ENCODE assay signal across 9 cellular contexts in the genomic region with DNA sequence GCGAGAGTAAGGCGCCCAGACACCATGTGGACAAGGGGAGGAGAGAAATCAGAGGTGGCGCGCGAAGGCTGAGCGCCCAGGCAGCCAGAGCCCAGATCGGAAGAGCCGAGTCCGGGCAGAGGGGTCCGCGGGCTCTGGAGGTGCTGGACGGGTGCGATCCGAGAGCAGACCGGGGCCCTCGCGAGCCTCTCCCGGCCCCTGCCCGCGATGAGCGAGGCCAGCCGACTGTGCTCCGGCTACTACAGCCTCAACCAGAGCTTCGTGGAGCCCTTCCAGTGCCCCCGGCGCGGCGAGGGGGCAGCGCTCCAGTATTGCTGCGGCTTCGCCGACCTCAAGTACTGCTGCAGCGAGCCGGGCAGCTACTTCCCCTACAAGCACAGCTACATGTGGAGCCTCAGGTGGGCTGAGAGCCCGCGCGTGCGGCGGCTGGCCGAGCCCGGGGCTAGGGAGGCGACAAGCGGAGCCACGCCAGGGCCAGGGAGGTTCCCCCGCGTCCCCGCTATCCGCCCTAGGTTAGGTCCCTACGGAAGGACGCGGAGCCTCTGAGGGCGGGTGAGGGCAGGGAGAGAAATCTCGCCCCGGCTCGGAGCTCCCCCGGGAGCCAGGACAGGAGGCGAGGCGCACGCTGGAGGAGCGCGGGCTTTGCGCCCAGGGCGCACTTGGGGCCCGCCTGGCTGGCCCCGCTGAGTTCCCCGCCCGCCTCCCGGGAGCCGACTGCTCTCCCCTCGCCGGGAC. TPM values are rescaled to one million over a fixed set of nuclear protein-coding genes. Genes with fewer than 3 reads are reported as not detected.
DNase-seq lines count a peak whose midpoint lies in the region; ATAC-seq and TF ChIP-seq lines count a peak whose summit lies in the region.
"Had no signal": no experiment of that assay in that cellular context is flagged by ENCODE, and none has a peak within 500 bp of the region (broad histone marks: within the 10 kb centered on the region; RNA-seq: fewer than 3 reads in every experiment).

Gene SHISAL2B (plus strand): TSS at position 87 of the 735 bp plus-strand sequence. CDS start 121 bp downstream, at position 208.

- no peaks in the 10 kb centered on the region for H3K36me3 Mint-ChIP-seq in activated naive CD4-positive, alpha-beta T cell treated with anti-CD3 and anti-CD28 coated beads for 36 hours (ENCODE audit: low read depth)
- no peaks in the 10 kb centered on the region for H3K36me3 Mint-ChIP-seq in endothelial cell (ENCODE audit: low read depth, unreplicated experiment)
- H3K36me3 Mint-ChIP-seq in neural progenitor cell = no peaks in the 10 kb centered on the region
- no peaks in the 10 kb centered on the region for H3K36me3 Mint-ChIP-seq in activated CD4-positive, alpha-beta memory T cell treated with anti-CD3 and anti-CD28 coated beads for 36 hours

- H4K20me1 ChIP-seq in neural progenitor cell (ENCODE audit: low read depth) = no peaks in the 10 kb centered on the region
- no peaks in the 10 kb centered on the region for H4K20me1 ChIP-seq in Karpas-422 (ENCODE audit: insufficient read depth, low read depth, low read length)

- H3K9ac ChIP-seq in NT2/D1 (ENCODE audit: insufficient read length, low read depth) (peak within 1 kb of the TSS; percentile 83), neural progenitor cell (peak within 1 kb of the TSS; percentile 21), Karpas-422 (ENCODE audit: low read length) (no peak within 1 kb of the TSS)

- CTCF ChIA-PET in activated naive CD4-positive, alpha-beta T cell treated with anti-CD3 and anti-CD28 coated beads for 36 hours (lab: Charles Lee) = no interaction called here
- CTCF ChIA-PET in activated CD4-positive, alpha-beta memory T cell treated with anti-CD3 and anti-CD28 coated beads for 36 hours (lab: Charles Lee) = interaction anchor here (0.7 kb wide), 1 partner anchor 88 kb away, joined by 3 read pairs; no protein-coding TSS in a partner anchor

- intact Hi-C loops in activated naive CD4-positive, alpha-beta T cell treated with anti-CD3 and anti-CD28 coated beads for 36 hours (cut with micrococcal nuclease) = loop anchor here (1.0 kb wide), 1 partner anchor 78 kb away; the partner anchor contains the start of genes CWC27 and SREK1IP1
- intact Hi-C loops in activated CD4-positive, alpha-beta memory T cell treated with anti-CD3 and anti-CD28 coated beads for 36 hours (cut with micrococcal nuclease) = no loop called here

- H3K9me2 ChIP-seq in Karpas-422 (replicated peaks; ENCODE audit: insufficient read depth, low read length) = no peaks in the 10 kb centered on the region

- peaks cover 6% of the 10 kb centered on the region for H3K4me1 Mint-ChIP-seq in activated naive CD4-positive, alpha-beta T cell treated with anti-CD3 and anti-CD28 coated beads for 36 hours (ENCODE audit: low read depth)
- peaks cover 16% of the 10 kb centered on the region for H3K4me1 Mint-ChIP-seq in endothelial cell (ENCODE audit: unreplicated experiment)
- H3K4me1 Mint-ChIP-seq in neural progenitor cell = peaks cover 15% of the 10 kb centered on the region
- H3K4me1 Mint-ChIP-seq in activated CD4-positive, alpha-beta memory T cell treated with anti-CD3 and anti-CD28 coated beads for 36 hours (ENCODE audit: low read depth) = peaks cover 10% of the 10 kb centered on the region

- H3K4me3 Mint-ChIP-seq in activated naive CD4-positive, alpha-beta T cell treated with anti-CD3 and anti-CD28 coated beads for 36 hours = peak within 1 kb of the TSS; percentile 27
- H3K4me3 Mint-ChIP-seq in endothelial cell (ENCODE audit: unreplicated experiment) (peak within 1 kb of the TSS; percentile 89), neural progenitor cell (peak within 1 kb of the TSS; percentile 88)
- H3K4me3 Mint-ChIP-seq in activated CD4-positive, alpha-beta memory T cell treated with anti-CD3 and anti-CD28 coated beads for 36 hours = no peak within 1 kb of the TSS

- H3K4me2 ChIP-seq in neural progenitor cell (peak within 1 kb of the TSS; percentile 97), Karpas-422 (ENCODE audit: low read depth, low read length, poor library complexity, severe bottlenecking) (no peak within 1 kb of the TSS)

- H3K4me1 ChIP-seq in NT2/D1 (ENCODE audit: insufficient read depth, insufficient read length) = no peaks in the 10 kb centered on the region
- H3K4me1 ChIP-seq in neural progenitor cell = peaks cover 28% of the 10 kb centered on the region
- H3K4me1 ChIP-seq in Karpas-422 (ENCODE audit: low read length) = no peaks in the 10 kb centered on the region

- H2AFZ ChIP-seq in neural progenitor cell (replicated peaks) (peak within 1 kb of the TSS; percentile 95), Karpas-422 (ENCODE audit: low read length) (no peak within 1 kb of the TSS)

- no peaks in the 10 kb centered on the region for H3K79me2 ChIP-seq in neural progenitor cell (ENCODE audit: low read depth)
- no peaks in the 10 kb centered on the region for H3K79me2 ChIP-seq in Karpas-422 (ENCODE audit: low read length)

- H3K4me3 ChIP-seq in NT2/D1 (ENCODE audit: insufficient read length, low read depth) = peak within 1 kb of the TSS; percentile 53
- peak within 1 kb of the TSS; percentile 68 for H3K4me3 ChIP-seq in neural progenitor cell
- H3K4me3 ChIP-seq in Karpas-422 (ENCODE audit: low read length) = no peak within 1 kb of the TSS

- ATAC-seq in GM18519 (IDR thresholded peaks at IDR 0.05; ENCODE audit: low FRiP score, unreplicated experiment) = no peak

- H3K36me3 ChIP-seq in NT2/D1 (ENCODE audit: insufficient read depth, insufficient read length, low read length) (no peaks in the 10 kb centered on the region), neural progenitor cell (peaks cover under 1% of the 10 kb centered on the region), Karpas-422 (ENCODE audit: insufficient read depth, low read length) (no peaks in the 10 kb centered on the region)

- H3K9me3 Mint-ChIP-seq in activated naive CD4-positive, alpha-beta T cell treated with anti-CD3 and anti-CD28 coated beads for 36 hours = no peaks in the 10 kb centered on the region
- H3K9me3 Mint-ChIP-seq in endothelial cell (ENCODE audit: unreplicated experiment) (no peaks in the 10 kb centered on the region), neural progenitor cell (peaks cover 4% of the 10 kb centered on the region)
- peaks cover 3% of the 10 kb centered on the region for H3K9me3 Mint-ChIP-seq in activated CD4-positive, alpha-beta memory T cell treated with anti-CD3 and anti-CD28 coated beads for 36 hours

- TF ChIP-seq CTCF in endothelial cell (IDR thresholded peaks at IDR 0.05; ENCODE audit: unreplicated experiment) (no peak), neural progenitor cell (IDR thresholded peaks at IDR 0.05) (no peak)

- H3K27ac ChIP-seq in neural progenitor cell (no peak within 1 kb of the TSS), Karpas-422 (ENCODE audit: low read length) (no peak within 1 kb of the TSS)

- peaks cover 23% of the 10 kb centered on the region for H3F3A ChIP-seq in neural progenitor cell (ENCODE audit: low read depth)

- H3K27me3 Mint-ChIP-seq in activated naive CD4-positive, alpha-beta T cell treated with anti-CD3 and anti-CD28 coated beads for 36 hours (ENCODE audit: low read depth) = peaks cover 24% of the 10 kb centered on the region
- H3K27me3 Mint-ChIP-seq in endothelial cell (ENCODE audit: unreplicated experiment) (peaks cover 6% of the 10 kb centered on the region), neural progenitor cell (ENCODE audit: insufficient read depth, low read depth) (peaks cover 14% of the 10 kb centered on the region)
- peaks cover 32% of the 10 kb centered on the region for H3K27me3 Mint-ChIP-seq in activated CD4-positive, alpha-beta memory T cell treated with anti-CD3 and anti-CD28 coated beads for 36 hours

- H3K9me3 ChIP-seq in NT2/D1 (ENCODE audit: insufficient read depth, low read length) (no peaks in the 10 kb centered on the region; the same call in 1 of the 2 replicates), neural progenitor cell (ENCODE audit: low read depth) (peaks cover under 1% of the 10 kb centered on the region), Karpas-422 (ENCODE audit: low read length) (no peaks in the 10 kb centered on the region)

- POLR2A ChIA-PET in activated CD4-positive, alpha-beta memory T cell treated with anti-CD3 and anti-CD28 coated beads for 36 hours (lab: Charles Lee) = no interaction called here

- no peak within 1 kb of the TSS for H3K27ac Mint-ChIP-seq in activated naive CD4-positive, alpha-beta T cell treated with anti-CD3 and anti-CD28 coated beads for 36 hours
- H3K27ac Mint-ChIP-seq in endothelial cell (ENCODE audit: unreplicated experiment) (no peak within 1 kb of the TSS), neural progenitor cell (no peak within 1 kb of the TSS)
- H3K27ac Mint-ChIP-seq in activated CD4-positive, alpha-beta memory T cell treated with anti-CD3 and anti-CD28 coated beads for 36 hours = no peak within 1 kb of the TSS

- DNase-seq in activated naive CD4-positive, alpha-beta T cell treated with anti-CD3 and anti-CD28 coated beads for 36 hours = no peak
- no peak for DNase-seq in activated naive CD4-positive, alpha-beta T cell (lab: John Stamatoyannopoulos, UW)
- DNase-seq in NT2/D1 (ENCODE audit: low read depth, low spot score) (no peak), endothelial cell (ENCODE audit: low spot score) (peak; percentile 50), neural progenitor cell (ENCODE audit: low spot score) (peak; percentile 78), Karpas-422 (no peak)
- no peak for DNase-seq in activated CD4-positive, alpha-beta memory T cell treated with anti-CD3 and anti-CD28 coated beads for 36 hours

- peaks cover 15% of the 10 kb centered on the region for H3K27me3 ChIP-seq in NT2/D1 (ENCODE audit: insufficient read depth, insufficient read length)
- peaks cover 31% of the 10 kb centered on the region for H3K27me3 ChIP-seq in neural progenitor cell
- H3K27me3 ChIP-seq in Karpas-422 (ENCODE audit: low read length) = no peaks in the 10 kb centered on the region

RNA-seq across cellular contexts. Expression of gene SHISAL2B, which starts in this region (rescaled TPM):
- total RNA-seq in activated naive CD4-positive, alpha-beta T cell treated with anti-CD3 and anti-CD28 coated beads for 36 hours = not detected
- 1.4 TPM for total RNA-seq in endothelial cell (ENCODE audit: unreplicated experiment)
- 10.4 and 17.8 TPM in 2 replicates for total RNA-seq in neural progenitor cell (ENCODE audit: low replicate concordance)
- total RNA-seq in Karpas-422 (2014; rRNA removed; shearing (Covaris generic); ENCODE audit: low replicate concordance) = not detected in 2 replicates
- not detected for total RNA-seq in activated CD4-positive, alpha-beta memory T cell treated with anti-CD3 and anti-CD28 coated beads for 36 hours
- total RNA-seq: activated CD8-positive, alpha-beta memory T cell treated with anti-CD3 and anti-CD28 coated beads for 36 hours had no signal

Comparison
In these comparisons a context has a peak if more than half of its experiments do, and no peak if none do; other contexts are left out.
1. DNase-seq: peak in endothelial cell (single experiment) and neural progenitor cell (single experiment); none in activated naive CD4-positive, alpha-beta T cell treated with anti-CD3 and anti-CD28 coated beads for 36 hours (single experiment), activated naive CD4-positive, alpha-beta T cell (0 of 4), NT2/D1 (single experiment), Karpas-422 (single experiment) and activated CD4-positive, alpha-beta memory T cell treated with anti-CD3 and anti-CD28 coated beads for 36 hours (single experiment).